ENCODE assay signal across 1 cellular context in the genomic region with DNA sequence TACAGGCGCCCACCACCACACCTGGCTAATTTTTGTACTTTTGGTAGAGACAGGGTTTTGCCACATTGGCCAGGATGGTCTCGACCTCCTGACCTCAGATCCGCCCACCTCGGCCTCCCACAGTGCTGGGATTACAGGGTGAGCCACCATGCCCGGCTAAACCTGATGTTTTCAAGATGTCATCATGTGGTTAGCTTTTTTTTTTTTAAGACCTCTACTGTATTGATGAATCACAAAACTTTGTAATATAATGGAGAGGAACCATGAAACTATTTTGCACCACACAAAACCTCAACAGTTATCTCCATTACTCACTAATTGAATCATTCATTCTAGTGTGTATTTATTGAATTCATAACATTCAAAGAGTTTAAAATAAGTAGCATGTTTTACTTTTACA.
TF ChIP-seq lines count a peak whose summit lies in the region.

No MANE protein-coding gene starts in this region.

TF ChIP-seq in SK-N-SH, 30 proteins besides CTCF, POLR2A, EP300 and RAD21 (continued from another document):
- TF ChIP-seq USF1 (IDR thresholded peaks at IDR 0.05; ENCODE audit: borderline replicate concordance, low read depth) (no peak), RFX5 (IDR thresholded peaks at IDR 0.05; ENCODE audit: low read length) (no peak), NRF1 (IDR thresholded peaks at IDR 0.05; ENCODE audit: low read depth, low read length) (no peak), RCOR1 (IDR thresholded peaks at IDR 0.05; ENCODE audit: low read length) (no peak), ZBTB33 (IDR thresholded peaks at IDR 0.05; ENCODE audit: borderline replicate concordance, low read depth) (no peak), YY1 (IDR thresholded peaks at IDR 0.05; ENCODE audit: low read depth) (no peak), GABPA (IDR thresholded peaks at IDR 0.05; ENCODE audit: low read depth) (no peak), RXRA (IDR thresholded peaks at IDR 0.05; ENCODE audit: borderline replicate concordance, low read depth) (no peak), FOXM1 (IDR thresholded peaks at IDR 0.05; ENCODE audit: low read depth) (no peak), REST (IDR thresholded peaks at IDR 0.05; ENCODE audit: low read depth, low read length) (no peak), NFIC (IDR thresholded peaks at IDR 0.05; ENCODE audit: borderline replicate concordance) (no peak), TAF1 (IDR thresholded peaks at IDR 0.05; ENCODE audit: borderline replicate concordance, low read depth, low read length) (no peak), FOXJ3 (CRISPR knock-in tag; IDR thresholded peaks at IDR 0.05) (no peak), GATA2 (CRISPR knock-in tag; IDR thresholded peaks at IDR 0.05) (no peak), MEF2A (IDR thresholded peaks at IDR 0.05; ENCODE audit: borderline replicate concordance, low read depth) (no peak), TEAD4 (IDR thresholded peaks at IDR 0.05; ENCODE audit: borderline replicate concordance, insufficient read depth) (no peak), SIN3A (IDR thresholded peaks at IDR 0.05; ENCODE audit: borderline replicate concordance, low read depth, low read length) (no peak), SMC3 (IDR thresholded peaks at IDR 0.05; ENCODE audit: low read depth, low read length) (no peak), ELF1 (IDR thresholded peaks at IDR 0.05) (no peak)
- TF ChIP-seq, protein P1, sequence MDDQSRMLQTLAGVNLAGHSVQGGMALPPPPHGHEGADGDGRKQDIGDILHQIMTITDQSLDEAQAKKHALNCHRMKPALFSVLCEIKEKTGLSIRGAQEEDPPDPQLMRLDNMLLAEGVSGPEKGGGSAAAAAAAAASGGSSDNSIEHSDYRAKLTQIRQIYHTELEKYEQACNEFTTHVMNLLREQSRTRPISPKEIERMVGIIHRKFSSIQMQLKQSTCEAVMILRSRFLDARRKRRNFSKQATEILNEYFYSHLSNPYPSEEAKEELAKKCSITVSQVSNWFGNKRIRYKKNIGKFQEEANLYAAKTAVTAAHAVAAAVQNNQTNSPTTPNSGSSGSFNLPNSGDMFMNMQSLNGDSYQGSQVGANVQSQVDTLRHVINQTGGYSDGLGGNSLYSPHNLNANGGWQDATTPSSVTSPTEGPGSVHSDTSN (IDR thresholded peaks at IDR 0.05): peak; percentile 44
